19 cellular contexts compared by ENCODE assay signal in genomic region chr6:106187424-106187982, GRCh38.
DNase-seq lines count a peak whose midpoint lies in the region; ATAC-seq, FAIRE-seq and TF ChIP-seq lines count a peak whose summit lies in the region.
"Had no signal": no experiment of that assay in that cellular context is flagged by ENCODE, and none has a peak within 500 bp of the region (broad histone marks: within the 10 kb centered on the region; RNA-seq: fewer than 3 reads in every experiment).

No MANE protein-coding gene starts in this region.

- intact Hi-C loops in activated CD4-positive, alpha-beta memory T cell treated with anti-CD3 and anti-CD28 coated beads for 36 hours (cut with micrococcal nuclease) = loop anchor here (1.0 to 10.0 kb wide), 4 partner anchors 19 to 728 kb away; no protein-coding TSS in a partner anchor
- intact Hi-C loops in left colon (cut with DNase I, micrococcal nuclease) (no loop called here), breast epithelium (cut with DNase I; ENCODE audit: low total_unique reads) (no loop called here)

- peaks cover 70% of the 10 kb centered on the region for H3K4me1 Mint-ChIP-seq in activated CD4-positive, alpha-beta memory T cell treated with anti-CD3 and anti-CD28 coated beads for 36 hours (ENCODE audit: low read depth)

- peak; percentile 24 for FAIRE-seq in GM12892 (lab: Jason Lieb, UNC)

- H3K9ac ChIP-seq in HUES6 (ENCODE audit: low read length) = no peak overlapping the region
- H3K9ac ChIP-seq: BLaER1 treated with 17β-estradiol and CSF1 and Interleukin-3, amounts not matched to agents 10 nM and 100 nM had no signal

- H3K27me3 ChIP-seq in HUES6 (ENCODE audit: control insufficient read depth, insufficient read depth, low read length) (no peaks in the 10 kb centered on the region), breast epithelium (no peaks in the 10 kb centered on the region)
- H3K27me3 ChIP-seq: BLaER1 treated with 17β-estradiol and CSF1 and Interleukin-3, amounts not matched to agents 10 nM and 100 nM; left lung had no signal

- no peaks in the 10 kb centered on the region for H3K27me3 Mint-ChIP-seq in activated CD4-positive, alpha-beta memory T cell treated with anti-CD3 and anti-CD28 coated beads for 36 hours

- peak overlapping the region; percentile 53 for H3K27ac Mint-ChIP-seq in activated CD4-positive, alpha-beta memory T cell treated with anti-CD3 and anti-CD28 coated beads for 36 hours

- H3K4me3 ChIP-seq in HUES6 (ENCODE audit: low read depth, low read length) = no peak overlapping the region
- H3K4me3 ChIP-seq in breast epithelium = no peak overlapping the region
- H3K4me3 ChIP-seq: BLaER1 treated with 17β-estradiol and CSF1 and Interleukin-3, amounts not matched to agents 10 nM and 100 nM; left lung; psoas muscle; SK-N-MC had no signal

- H3K36me3 ChIP-seq in HUES6 (ENCODE audit: control insufficient read depth, insufficient read depth, low read length) (0 out of 2 replicates have a peak, but pooled peaks cover 4% of the 10 kb centered on the region), breast epithelium (no peaks in the 10 kb centered on the region)

- DNase-seq in GM12892 (ENCODE audit: insufficient read length) = no peak
- DNase-seq in activated CD4-positive, alpha-beta memory T cell treated with anti-CD3 and anti-CD28 coated beads for 36 hours = no peak
- DNase-seq in left colon = no peak
- DNase-seq in breast epithelium (ENCODE audit: low spot score in 2 of 2) = no peak
- no peak for DNase-seq in NCI-H2227 treated with DMSO at 0.1 percent for 48 hours (lab: John Stamatoyannopoulos, UW)
- DNase-seq: dermis blood vessel endothelial cell, EL, KBM-7, left lung, NCI-H1436, NCI-H510A, PC-3, psoas muscle had no signal

- no peaks in the 10 kb centered on the region for H3K9me3 Mint-ChIP-seq in activated CD4-positive, alpha-beta memory T cell treated with anti-CD3 and anti-CD28 coated beads for 36 hours

- no peaks in the 10 kb centered on the region for H3K9me3 ChIP-seq in HUES6 (ENCODE audit: control insufficient read depth, insufficient read depth, low read depth, low read length)
- H3K9me3 ChIP-seq in breast epithelium = no peaks in the 10 kb centered on the region
- H3K9me3 ChIP-seq: BLaER1 treated with 17β-estradiol and CSF1 and Interleukin-3, amounts not matched to agents 10 nM and 100 nM; left lung; psoas muscle had no signal

- peaks cover 4% of the 10 kb centered on the region for H3K36me3 Mint-ChIP-seq in activated CD4-positive, alpha-beta memory T cell treated with anti-CD3 and anti-CD28 coated beads for 36 hours

- ATAC-seq in left colon = peak; percentile 56
- no peak for ATAC-seq in GM19035 (IDR thresholded peaks at IDR 0.05; ENCODE audit: unreplicated experiment)
- ATAC-seq: HCT116, left lung, PC-3, psoas muscle had no signal

- CTCF ChIA-PET in activated CD4-positive, alpha-beta memory T cell treated with anti-CD3 and anti-CD28 coated beads for 36 hours (lab: Charles Lee) = interaction anchor here (1.3 to 2.1 kb wide), 4 partner anchors 19 to 104 kb away, joined by 3 to 10 read pairs (median 8); no protein-coding TSS in a partner anchor

- H3K4me1 ChIP-seq in HUES6 (ENCODE audit: control insufficient read depth, insufficient read depth, low read length) (peaks cover 9% of the 10 kb centered on the region; the same call in 1 of the 2 replicates), breast epithelium (no peaks in the 10 kb centered on the region)
- H3K4me1 ChIP-seq: BLaER1 treated with 17β-estradiol and CSF1 and Interleukin-3, amounts not matched to agents 10 nM and 100 nM; left lung; psoas muscle had no signal

- H3K27ac ChIP-seq in HUES6 (ENCODE audit: low read depth, low read length) (0 out of 2 replicates have a peak overlapping the region, but pooled peaks have one; percentile 2), breast epithelium (no peak overlapping the region)
- H3K27ac ChIP-seq: BLaER1 treated with 17β-estradiol and CSF1 and Interleukin-3, amounts not matched to agents 10 nM and 100 nM; left lung; psoas muscle; SK-N-MC; VCaP had no signal

- TF ChIP-seq POLR2A in GM12892 (IDR thresholded peaks at IDR 0.05; ENCODE audit: low read depth, low read length) = no peak
- TF ChIP-seq POLR2A in breast epithelium (IDR thresholded peaks at IDR 0.05) = no peak

- no peak for TF ChIP-seq CTCF in breast epithelium (IDR thresholded peaks at IDR 0.05)

- H3K4me3 Mint-ChIP-seq in activated CD4-positive, alpha-beta memory T cell treated with anti-CD3 and anti-CD28 coated beads for 36 hours = no peak overlapping the region

- POLR2A ChIA-PET in activated CD4-positive, alpha-beta memory T cell treated with anti-CD3 and anti-CD28 coated beads for 36 hours (lab: Charles Lee) = interaction anchor here (0.5 to 8.2 kb wide), 7 partner anchors 22 to 104 kb away, joined by 3 to 72 read pairs (median 18); no protein-coding TSS in a partner anchor
